Comparison of ENCODE assay signal across 10 cellular contexts in genomic region chr6:4788953-4789584, GRCh38. TPM values are rescaled to one million over a fixed set of nuclear protein-coding genes. Genes with fewer than 3 reads are reported as not detected.
A peak's percentile ranks its signal among the peaks of the same experiment; 100 is the strongest.
DNase-seq lines count a peak whose midpoint lies in the region; ATAC-seq and TF ChIP-seq lines count a peak whose summit lies in the region.
"Had no signal": no experiment of that assay in that cellular context is flagged by ENCODE, and none has a peak within 500 bp of the region (broad histone marks: within the 10 kb centered on the region; RNA-seq: fewer than 3 reads in every experiment).

No MANE protein-coding gene starts in this region.

- ATAC-seq in stimulated activated naive CD8-positive, alpha-beta T cell treated with anti-CD3 and anti-CD28 coated beads, Interleukin-15, amount 100 ng/mL, for 72 hours: no peak
- ATAC-seq in HG02852 (IDR thresholded peaks at IDR 0.05; ENCODE audit: unreplicated experiment): peak; percentile 95
- peak; percentile 55; the same call in 1 of the 2 replicates for ATAC-seq in Panc1

- no peak overlapping the region for H3K4me3 Mint-ChIP-seq in stimulated activated naive CD8-positive, alpha-beta T cell treated with anti-CD3 and anti-CD28 coated beads, Interleukin-15, Interleukin-2, amounts not matched to agents 100 ng/mL and 50 ng/mL, for 24 hours
- peak overlapping the region in 1 of 2 donors; percentile 37 for H3K4me3 Mint-ChIP-seq in stimulated activated naive CD8-positive, alpha-beta T cell treated with anti-CD3 and anti-CD28 coated beads, Interleukin-15, amount 100 ng/mL, for 72 hours

- H3K27ac Mint-ChIP-seq in stimulated activated naive CD8-positive, alpha-beta T cell treated with anti-CD3 and anti-CD28 coated beads, Interleukin-15, Interleukin-2, amounts not matched to agents 100 ng/mL and 50 ng/mL, for 24 hours: peak overlapping the region; percentile 84
- no peak overlapping the region for H3K27ac Mint-ChIP-seq in stimulated activated naive CD8-positive, alpha-beta T cell treated with anti-CD3 and anti-CD28 coated beads, Interleukin-15, amount 100 ng/mL, for 72 hours

- POLR2A ChIA-PET in Panc1 (lab: Charles Lee): no interaction called here

- CTCF ChIA-PET in Panc1 (lab: Charles Lee): no interaction called here

- DNase-seq in stimulated activated naive CD8-positive, alpha-beta T cell treated with anti-CD3 and anti-CD28 coated beads, Interleukin-15, amount 100 ng/mL, for 72 hours: no peak
- DNase-seq in Panc1 (ENCODE audit: low read depth, low spot score): no peak
- no peak for DNase-seq in DMS153 (lab: John Stamatoyannopoulos, UW)
- DNase-seq in GDM1 (lab: John Stamatoyannopoulos, UW): no peak
- no peak for DNase-seq in stimulated activated naive CD4-positive, alpha-beta T cell (lab: John Stamatoyannopoulos, UW)
- DNase-seq in foreskin melanocyte: no peak
- DNase-seq: activated CD8-positive, alpha-beta memory T cell treated with anti-CD3 and anti-CD28 coated beads for 24 hours; uterus had no signal

- H3K27me3 Mint-ChIP-seq in stimulated activated naive CD8-positive, alpha-beta T cell treated with anti-CD3 and anti-CD28 coated beads, Interleukin-15, Interleukin-2, amounts not matched to agents 100 ng/mL and 50 ng/mL, for 24 hours: no peaks in the 10 kb centered on the region
- no peaks in the 10 kb centered on the region for H3K27me3 Mint-ChIP-seq in stimulated activated naive CD8-positive, alpha-beta T cell treated with anti-CD3 and anti-CD28 coated beads, Interleukin-15, amount 100 ng/mL, for 72 hours

- H3K4me1 Mint-ChIP-seq in stimulated activated naive CD8-positive, alpha-beta T cell treated with anti-CD3 and anti-CD28 coated beads, Interleukin-15, Interleukin-2, amounts not matched to agents 100 ng/mL and 50 ng/mL, for 24 hours (ENCODE audit: low read depth): peaks cover 70% of the 10 kb centered on the region
- peaks cover 63% of the 10 kb centered on the region for H3K4me1 Mint-ChIP-seq in stimulated activated naive CD8-positive, alpha-beta T cell treated with anti-CD3 and anti-CD28 coated beads, Interleukin-15, amount 100 ng/mL, for 72 hours

- peaks cover 12% of the 10 kb centered on the region for H3K36me3 Mint-ChIP-seq in stimulated activated naive CD8-positive, alpha-beta T cell treated with anti-CD3 and anti-CD28 coated beads, Interleukin-15, Interleukin-2, amounts not matched to agents 100 ng/mL and 50 ng/mL, for 24 hours (ENCODE audit: low read depth)

- H3K4me3 ChIP-seq in Panc1 (ENCODE audit: low read depth in 2 of 2, low read length in 2 of 2): no peak overlapping the region
- H3K4me3 ChIP-seq: uterus had no signal

- H3K27me3 ChIP-seq in Panc1 (ENCODE audit: control insufficient read depth, insufficient read depth, low read length): no peaks in the 10 kb centered on the region
- H3K27me3 ChIP-seq: uterus had no signal

- no TSS peak for BruUV-seq in Panc1 (replicated peaks; lab: Mats Ljungman, UMichigan)

- TF ChIP-seq CTCF in Panc1 (IDR thresholded peaks at IDR 0.05): no peak

- H3K27ac ChIP-seq in Panc1 (ENCODE audit: low read length): no peak overlapping the region
- H3K27ac ChIP-seq: uterus had no signal

- peaks cover under 1% of the 10 kb centered on the region for H3K9me3 Mint-ChIP-seq in stimulated activated naive CD8-positive, alpha-beta T cell treated with anti-CD3 and anti-CD28 coated beads, Interleukin-15, Interleukin-2, amounts not matched to agents 100 ng/mL and 50 ng/mL, for 24 hours
- H3K9me3 Mint-ChIP-seq in stimulated activated naive CD8-positive, alpha-beta T cell treated with anti-CD3 and anti-CD28 coated beads, Interleukin-15, amount 100 ng/mL, for 72 hours: peaks cover under 1 to 2% of the 10 kb centered on the region in 2 donors

- peaks cover 8% of the 10 kb centered on the region for H3K4me1 ChIP-seq in Panc1 (ENCODE audit: control insufficient read depth, insufficient read depth, low read length)

- no peaks in the 10 kb centered on the region for H3K9me3 ChIP-seq in Panc1 (ENCODE audit: control insufficient read depth, insufficient read depth, low read depth, low read length)
- H3K9me3 ChIP-seq: uterus had no signal

- intact Hi-C loops in Panc1 (cut with micrococcal nuclease; ENCODE audit: unreplicated experiment): no loop called here

- H3K36me3 ChIP-seq in Panc1 (ENCODE audit: control insufficient read depth, insufficient read depth, low read length): no peaks in the 10 kb centered on the region
- H3K36me3 ChIP-seq: uterus had no signal

- in situ Hi-C loops in Panc1 (cut with HindIII; ENCODE audit: low pct_unique_long_range_greater_than_20kb, low sequenced_read_pairs): no loop called here

RNA-seq across cellular contexts. Expression of gene CDYL, which starts 12.9 kb away (rescaled TPM):
- total RNA-seq in Panc1 (2021; ENCODE audit: unreplicated experiment): 61.4 TPM
- polyA plus RNA-seq in Panc1 (2012; ENCODE audit: insufficient read length): 22.4 TPM
